Comparison of ENCODE assay signal across 2 cellular contexts in the genomic region with DNA sequence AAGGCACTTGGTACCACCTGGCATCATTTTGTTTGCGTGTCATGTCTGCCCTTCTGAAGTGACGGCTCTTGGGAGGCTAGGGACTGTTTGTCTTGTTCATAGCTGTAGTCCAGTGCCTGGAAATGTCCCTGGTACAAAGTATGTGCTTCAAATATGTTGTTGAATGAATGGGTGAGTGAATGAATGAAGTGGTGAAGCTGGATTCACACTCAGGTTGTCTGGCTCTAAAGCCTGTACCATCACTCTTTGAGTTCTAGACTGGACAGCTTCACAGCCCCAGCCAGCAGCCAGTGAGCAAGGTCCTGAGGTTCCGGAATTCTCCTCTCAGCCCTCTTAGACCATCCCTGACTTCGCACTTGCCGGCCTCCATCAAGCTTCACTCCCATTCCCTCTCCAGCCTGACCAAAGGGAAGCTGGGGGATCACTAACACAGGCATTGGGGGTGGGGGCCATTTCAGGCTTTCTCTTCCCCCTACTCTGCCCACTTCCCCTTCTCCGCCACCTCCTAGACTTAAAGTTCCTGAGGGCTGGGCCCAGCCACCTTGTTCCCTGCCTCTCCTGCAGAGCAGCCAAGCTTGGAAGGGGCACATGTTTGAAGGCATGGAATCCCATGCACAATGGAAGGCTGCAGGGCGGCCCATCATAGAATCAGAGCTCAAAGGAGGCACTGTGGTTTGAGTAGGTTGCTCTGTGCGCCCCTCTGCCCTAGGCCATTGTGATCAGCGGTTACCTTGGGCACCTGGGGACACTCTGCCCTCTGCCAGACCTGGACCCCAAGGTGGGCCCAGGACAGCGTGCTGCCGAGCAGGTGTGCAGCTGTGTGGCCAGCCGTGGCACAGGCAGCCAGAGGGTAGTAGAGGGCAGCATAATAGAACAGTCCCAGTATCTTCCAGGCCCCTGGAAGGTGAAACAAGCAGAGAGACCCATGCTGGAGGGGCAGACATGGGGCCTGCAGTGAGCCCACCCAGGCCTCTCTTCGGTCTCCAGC.
TF ChIP-seq lines count a peak whose summit lies in the region.

No MANE protein-coding gene starts in this region.

TF ChIP-seq in GM12891, 5 proteins besides CTCF, POLR2A, EP300 and RAD21:
- peak; percentile 64 for TF ChIP-seq SPI1 (IDR thresholded peaks at IDR 0.05; ENCODE audit: low read depth, low read length)
- no peak for TF ChIP-seq POU2F2 (IDR thresholded peaks at IDR 0.05; ENCODE audit: low read depth, low read length)
TF ChIP-seq in GM12891: peak in this region for 1.

TF ChIP-seq in K562, 482 proteins besides CTCF, POLR2A, EP300 and RAD21:
- TF ChIP-seq ZNF24 (IDR thresholded peaks at IDR 0.05) = peak; percentile 62; the same call in 1 of the 2 replicates
- TF ChIP-seq TBP (optimal IDR thresholded peaks at IDR 0.05; ENCODE audit: low read depth, low read length) = no peak
